Comparison of ENCODE assay signal across 26 cellular contexts in genomic region chr14:94450722-94451090, GRCh38. TPM values are rescaled to one million over a fixed set of nuclear protein-coding genes. Genes with fewer than 3 reads are reported as not detected.
DNase-seq lines count a peak whose midpoint lies in the region; ATAC-seq and TF ChIP-seq lines count a peak whose summit lies in the region.
"Had no signal": no experiment of that assay in that cellular context is flagged by ENCODE, and none has a peak within 500 bp of the region (broad histone marks: within the 10 kb centered on the region; RNA-seq: fewer than 3 reads in every experiment).

No MANE protein-coding gene starts in this region.

- H4K20me1 ChIP-seq in GM23338 (replicated peaks; ENCODE audit: insufficient read depth), result no peaks in the 10 kb centered on the region
- H4K20me1 ChIP-seq in OCI-LY3 (ENCODE audit: insufficient read depth, low read length), result no peaks in the 10 kb centered on the region
- H4K20me1 ChIP-seq: BLaER1 had no signal

- H3K9me3 ChIP-seq in OCI-LY3 (ENCODE audit: insufficient read depth, low read length) (no peaks in the 10 kb centered on the region), iPS-18a (ENCODE audit: control insufficient read depth, low read depth, low read length) (no peaks in the 10 kb centered on the region)
- H3K9me3 ChIP-seq: BLaER1, MG63, SJSA1 had no signal

- 0 out of 2 replicates have a peak overlapping the region, but pooled peaks have one; percentile 4 for H2AFZ ChIP-seq in GM23338
- H2AFZ ChIP-seq in OCI-LY3 (ENCODE audit: low read depth, low read length), result no peak overlapping the region
- H2AFZ ChIP-seq: PC-9 had no signal

- TF ChIP-seq CTCF in GM23338 (conservative IDR thresholded peaks at IDR 0.05; ENCODE audit: low read depth in 2 of 2), result no peak
- no peak for TF ChIP-seq CTCF in OCI-LY3 (IDR thresholded peaks at IDR 0.05; ENCODE audit: low read depth, low read length)
- no peak for TF ChIP-seq CTCF in nephron progenitor cell (IDR thresholded peaks at IDR 0.05)

- H3K4me1 ChIP-seq in GM23338 (ENCODE audit: insufficient read depth), result peaks cover 30% of the 10 kb centered on the region
- H3K4me1 ChIP-seq in OCI-LY3 (ENCODE audit: low read length), result peaks cover 23% of the 10 kb centered on the region
- H3K4me1 ChIP-seq in iPS-18a (ENCODE audit: control insufficient read depth, low read depth, low read length), result peaks cover 30% of the 10 kb centered on the region
- H3K4me1 ChIP-seq: SJSA1 had no signal

- peak overlapping the region; percentile 33 for H3K4me3 ChIP-seq in GM23338
- H3K4me3 ChIP-seq in OCI-LY3 (ENCODE audit: low read length), result peak overlapping the region; percentile 32; the same call in 1 of the 2 replicates
- H3K4me3 ChIP-seq in iPS-18a (ENCODE audit: low read length), result peak overlapping the region; percentile 34
- H3K4me3 ChIP-seq: BLaER1, MG63, PC-9, SJSA1 had no signal

- H3K27me3 Mint-ChIP-seq in GM23338 (ENCODE audit: insufficient read depth, low read depth, poor library complexity) (peaks cover 4% of the 10 kb centered on the region), nephron progenitor cell (ENCODE audit: low read depth, poor library complexity) (peaks cover 30% of the 10 kb centered on the region)
- H3K27me3 Mint-ChIP-seq: CD4-positive, CD25-positive, alpha-beta regulatory T cell had no signal

- H3K79me2 ChIP-seq in GM23338 (replicated peaks; ENCODE audit: insufficient read depth), result no peaks in the 10 kb centered on the region
- H3K79me2 ChIP-seq in OCI-LY3 (ENCODE audit: low read length), result no peaks in the 10 kb centered on the region

- H3K9me2 ChIP-seq in GM23338 (ENCODE audit: insufficient read depth), result peaks cover 19% of the 10 kb centered on the region; the same call in 1 of the 2 replicates

- H3K27ac ChIP-seq in GM23338 (ENCODE audit: low read depth), result no peak overlapping the region
- H3K27ac ChIP-seq in OCI-LY3 (ENCODE audit: low read length), result no peak overlapping the region
- H3K27ac ChIP-seq in iPS-18a (ENCODE audit: low read length), result no peak overlapping the region
- H3K27ac ChIP-seq: BLaER1, PC-9, SJSA1 had no signal

- ATAC-seq in GM23338, result peak; percentile 28
- no peak for ATAC-seq in HG03135 (IDR thresholded peaks at IDR 0.05; ENCODE audit: unreplicated experiment)
- ATAC-seq: Right ventricle myocardium inferior had no signal

- H3K9ac ChIP-seq in OCI-LY3 (ENCODE audit: low read length) (no peak overlapping the region), iPS-18a (ENCODE audit: low read length) (no peak overlapping the region)
- H3K9ac ChIP-seq: BLaER1 had no signal

- H3F3A ChIP-seq in GM23338 (replicated peaks; ENCODE audit: low read depth), result 0 out of 2 replicates have a peak, but pooled peaks cover 5% of the 10 kb centered on the region

- peak overlapping the region; percentile 62 for H3K4me2 ChIP-seq in GM23338
- peak overlapping the region; percentile 66 for H3K4me2 ChIP-seq in OCI-LY3 (ENCODE audit: low read length)
- H3K4me2 ChIP-seq: PC-9 had no signal

- H3K36me3 Mint-ChIP-seq in GM23338 (ENCODE audit: low read depth) (peaks cover 14% of the 10 kb centered on the region), nephron progenitor cell (ENCODE audit: low read depth) (no peaks in the 10 kb centered on the region)
- H3K36me3 Mint-ChIP-seq: CD4-positive, CD25-positive, alpha-beta regulatory T cell had no signal

- H3K9me3 Mint-ChIP-seq in GM23338, result peaks cover 12% of the 10 kb centered on the region; the same call in 2 of the 3 replicates
- H3K9me3 Mint-ChIP-seq in nephron progenitor cell, result peaks cover 22% of the 10 kb centered on the region

- H3K4me1 Mint-ChIP-seq in GM23338 (peaks cover 38% of the 10 kb centered on the region), nephron progenitor cell (peaks cover 13% of the 10 kb centered on the region)
- H3K4me1 Mint-ChIP-seq: CD4-positive, CD25-positive, alpha-beta regulatory T cell had no signal

- H3K4me3 Mint-ChIP-seq in GM23338, result peak overlapping the region; percentile 40
- H3K4me3 Mint-ChIP-seq in nephron progenitor cell, result no peak overlapping the region
- H3K4me3 Mint-ChIP-seq: CD4-positive, CD25-positive, alpha-beta regulatory T cell had no signal

- H3K36me3 ChIP-seq in GM23338 (ENCODE audit: insufficient read depth) (no peaks in the 10 kb centered on the region; the same call in 1 of the 2 replicates), OCI-LY3 (replicated peaks; ENCODE audit: low read depth, low read length) (no peaks in the 10 kb centered on the region), iPS-18a (ENCODE audit: control insufficient read depth, low read depth, low read length) (no peaks in the 10 kb centered on the region)
- H3K36me3 ChIP-seq: BLaER1, MG63, SJSA1 had no signal

- H3K27me3 ChIP-seq in GM23338 (ENCODE audit: insufficient read depth), result no peaks in the 10 kb centered on the region
- H3K27me3 ChIP-seq in OCI-LY3 (ENCODE audit: low read depth, low read length), result peaks cover 19% of the 10 kb centered on the region
- no peaks in the 10 kb centered on the region for H3K27me3 ChIP-seq in iPS-18a (ENCODE audit: control insufficient read depth, insufficient read depth, low read length)
- H3K27me3 ChIP-seq: BLaER1, MG63 had no signal

- H3K27ac Mint-ChIP-seq in GM23338 (peak overlapping the region; percentile 67), nephron progenitor cell (peak overlapping the region; percentile 1)
- H3K27ac Mint-ChIP-seq: CD4-positive, CD25-positive, alpha-beta regulatory T cell had no signal

- peak; percentile 9 for DNase-seq in GM23338 (ENCODE audit: low spot score)
- DNase-seq in nephron progenitor cell, result no peak
- no peak for DNase-seq in retina
- DNase-seq in NCI-H2081 treated with DMSO at 0.1 percent for 48 hours (lab: John Stamatoyannopoulos, UW), result no peak
- DNase-seq: CD4-positive, CD25-positive, alpha-beta regulatory T cell; KBM-7; MG63; NCI-H1105 treated with DMSO at 0.1 percent for 48 hours; NCI-H146; NCI-H1930; NCI-H446 treated with DMSO at 0.1 percent for 48 hours; NCI-H82; NK-92 treated with Interleukin-12 subunit alpha and Interleukin-12 subunit beta, amount 100 ng/mL, for 24 hours; PC-9 had no signal

TF ChIP-seq in GM23338, 12 proteins besides CTCF, POLR2A, EP300 and RAD21 (continues in another document):
- TF ChIP-seq REST (IDR thresholded peaks at IDR 0.05; ENCODE audit: unreplicated experiment), result no peak

RNA-seq across cellular contexts. Expression of gene SERPINA11, which starts 1.9 kb away (rescaled TPM):
- total RNA-seq in GM23338 (2014; rRNA removed; shearing (Covaris generic)), result 0.14 TPM in 1 of 2 replicates, not detected in the other
- 0.13 TPM in 1 of 2 replicates, not detected in the other for polyA plus RNA-seq in GM23338 (2016; fragmentation: Nextera tagmentation; extraction: Ambion mirVana)
- total RNA-seq: A172; CD4-positive, CD25-positive, alpha-beta regulatory T cell; Daoy; G401; HT-29; PC-9; Right ventricle myocardium inferior; RPMI7951; SJSA1 had no signal
- polyA plus RNA-seq: AG04450; CD4-positive, CD25-positive, alpha-beta regulatory T cell had no signal

RNA-seq across cellular contexts. Expression of gene SERPINA9, which starts 25.3 kb away (rescaled TPM):
- not detected in 2 replicates for total RNA-seq in GM23338 (2014; rRNA removed; shearing (Covaris generic))
- polyA plus RNA-seq in GM23338 (2016; fragmentation: Nextera tagmentation; extraction: Ambion mirVana), result not detected in 2 replicates
- total RNA-seq: A172; CD4-positive, CD25-positive, alpha-beta regulatory T cell; G401; HT-29; PC-9; Right ventricle myocardium inferior; RPMI7951; SJSA1 had no signal
- polyA plus RNA-seq: CD4-positive, CD25-positive, alpha-beta regulatory T cell had no signal

RNA-seq across cellular contexts. Expression of gene SERPINA12, which starts 58.6 kb away (rescaled TPM):
- total RNA-seq in GM23338 (2014; rRNA removed; shearing (Covaris generic)), result not detected in 2 replicates
- not detected in 2 replicates for polyA plus RNA-seq in GM23338 (2016; fragmentation: Nextera tagmentation; extraction: Ambion mirVana)
- total RNA-seq: A172; CD4-positive, CD25-positive, alpha-beta regulatory T cell; Daoy; G401; HT-29; PC-9; Right ventricle myocardium inferior; RPMI7951; SJSA1 had no signal
- polyA plus RNA-seq: AG04450; CD4-positive, CD25-positive, alpha-beta regulatory T cell had no signal
